Comparison of ENCODE assay signal across 1 cellular context in genomic region chr3:73546961-73547360, GRCh38.
TF ChIP-seq lines count a peak whose summit lies in the region.

No MANE protein-coding gene starts in this region.

TF ChIP-seq in SK-N-SH, 30 proteins besides CTCF, POLR2A, EP300 and RAD21 (continued from another document):
- TF ChIP-seq, protein P1, sequence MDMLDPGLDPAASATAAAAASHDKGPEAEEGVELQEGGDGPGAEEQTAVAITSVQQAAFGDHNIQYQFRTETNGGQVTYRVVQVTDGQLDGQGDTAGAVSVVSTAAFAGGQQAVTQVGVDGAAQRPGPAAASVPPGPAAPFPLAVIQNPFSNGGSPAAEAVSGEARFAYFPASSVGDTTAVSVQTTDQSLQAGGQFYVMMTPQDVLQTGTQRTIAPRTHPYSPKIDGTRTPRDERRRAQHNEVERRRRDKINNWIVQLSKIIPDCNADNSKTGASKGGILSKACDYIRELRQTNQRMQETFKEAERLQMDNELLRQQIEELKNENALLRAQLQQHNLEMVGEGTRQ (IDR thresholded peaks at IDR 0.05; ENCODE audit: borderline replicate concordance, low read depth, low read length) = no peak
- TF ChIP-seq GATA2 (CRISPR knock-in tag; IDR thresholded peaks at IDR 0.05) (no peak), ELF1 (IDR thresholded peaks at IDR 0.05) (no peak), FOXM1 (IDR thresholded peaks at IDR 0.05; ENCODE audit: low read depth) (no peak; the same call in 1 of the 2 replicates), GABPA (IDR thresholded peaks at IDR 0.05; ENCODE audit: low read depth) (no peak), IRF3 (IDR thresholded peaks at IDR 0.05; ENCODE audit: low read depth, low read length) (no peak), CHD2 (IDR thresholded peaks at IDR 0.05; ENCODE audit: low read length, partially characterized antibody) (no peak), JUND (IDR thresholded peaks at IDR 0.05) (peak; percentile 83), YY1 (IDR thresholded peaks at IDR 0.05; ENCODE audit: low read depth) (no peak; the same call in 1 of the 2 replicates)
- TF ChIP-seq, protein P2, sequence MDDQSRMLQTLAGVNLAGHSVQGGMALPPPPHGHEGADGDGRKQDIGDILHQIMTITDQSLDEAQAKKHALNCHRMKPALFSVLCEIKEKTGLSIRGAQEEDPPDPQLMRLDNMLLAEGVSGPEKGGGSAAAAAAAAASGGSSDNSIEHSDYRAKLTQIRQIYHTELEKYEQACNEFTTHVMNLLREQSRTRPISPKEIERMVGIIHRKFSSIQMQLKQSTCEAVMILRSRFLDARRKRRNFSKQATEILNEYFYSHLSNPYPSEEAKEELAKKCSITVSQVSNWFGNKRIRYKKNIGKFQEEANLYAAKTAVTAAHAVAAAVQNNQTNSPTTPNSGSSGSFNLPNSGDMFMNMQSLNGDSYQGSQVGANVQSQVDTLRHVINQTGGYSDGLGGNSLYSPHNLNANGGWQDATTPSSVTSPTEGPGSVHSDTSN (IDR thresholded peaks at IDR 0.05) = peak; percentile 78
